ENCODE assay signal across 16 cellular contexts in genomic region chr5:132821791-132822190, GRCh38. TPM values are rescaled to one million over a fixed set of nuclear protein-coding genes. Genes with fewer than 3 reads are reported as not detected.
A peak's percentile ranks its signal among the peaks of the same experiment; 100 is the strongest.
DNase-seq lines count a peak whose midpoint lies in the region; FAIRE-seq and TF ChIP-seq lines count a peak whose summit lies in the region.
"Had no signal": no experiment of that assay in that cellular context is flagged by ENCODE, and none has a peak within 500 bp of the region (broad histone marks: within the 10 kb centered on the region; RNA-seq: fewer than 3 reads in every experiment).

No MANE protein-coding gene starts in this region.

- H3K36me3 ChIP-seq in endothelial cell of umbilical vein (ENCODE audit: control insufficient read depth in 2 of 2, extremely low read depth in 1 of 2, insufficient read depth in 2 of 2, low read length in 2 of 2), result peaks cover 2 to 4% of the 10 kb centered on the region in 2 experiments
- H3K36me3 ChIP-seq: brain microvascular endothelial cell, neural progenitor cell, WERI-Rb-1 had no signal

- H2AFZ ChIP-seq in endothelial cell of umbilical vein (ENCODE audit: low read depth, low read length), result no peak overlapping the region
- H2AFZ ChIP-seq: neural progenitor cell had no signal

- TF ChIP-seq POLR2A in endothelial cell of umbilical vein (IDR thresholded peaks at IDR 0.05; ENCODE audit: low read depth, low read length), result no peak

- H3K9me1 ChIP-seq in endothelial cell of umbilical vein (replicated peaks; ENCODE audit: control insufficient read depth, extremely low read depth, insufficient read depth, low read length), result no peaks in the 10 kb centered on the region

- intact Hi-C loops in endothelial cell of umbilical vein (cut with micrococcal nuclease), result loop anchor here (2.0 to 10.0 kb wide), 4 partner anchors 45 to 527 kb away; partner anchors contain the start of genes SEPTIN8 and SLC22A4

- H3K79me2 ChIP-seq in endothelial cell of umbilical vein (ENCODE audit: control insufficient read depth, insufficient read depth, low read length), result no peaks in the 10 kb centered on the region

- H3K4me2 ChIP-seq in endothelial cell of umbilical vein (ENCODE audit: insufficient read depth, low read length), result no peak overlapping the region
- H3K4me2 ChIP-seq: KMS-11, neural progenitor cell had no signal

- H3K9ac ChIP-seq in endothelial cell of umbilical vein (replicated peaks; ENCODE audit: extremely low read depth, insufficient read depth, low read length), result no peak overlapping the region
- H3K9ac ChIP-seq: KMS-11, neural progenitor cell had no signal

- peaks cover 6% of the 10 kb centered on the region for H3K4me1 ChIP-seq in endothelial cell of umbilical vein (ENCODE audit: control insufficient read depth, extremely low read depth, insufficient read depth, low read length)
- H3K4me1 ChIP-seq: neural progenitor cell had no signal

- no TSS peak for BruUV-seq in endothelial cell of umbilical vein (replicated peaks; lab: Mats Ljungman, UMichigan)

- DNase-seq in EH (ENCODE audit: low read depth), result peak; percentile 41
- DNase-seq in NCI-H2029 treated with DMSO at 0.1 percent for 48 hours (lab: John Stamatoyannopoulos, UW), result peak; percentile 66
- DNase-seq in endothelial cell of umbilical vein (ENCODE audit: low read depth, low spot score), result peak; percentile 41
- DNase-seq in midbrain (lab: John Stamatoyannopoulos, UW), result peak; percentile 68
- DNase-seq in GM10248 (ENCODE audit: extremely low spot score), result no peak
- no peak for DNase-seq in NCI-H2107 (lab: John Stamatoyannopoulos, UW)
- DNase-seq in NK-92 treated with Interleukin-12 subunit alpha and Interleukin-12 subunit beta, amount 100 ng/mL, for 24 hours (lab: John Stamatoyannopoulos, UW), result no peak
- DNase-seq in HT-29 (ENCODE audit: low spot score), result no peak
- DNase-seq: brain microvascular endothelial cell, H7, NCI-H510A, WERI-Rb-1 had no signal

- H3K9me3 ChIP-seq in endothelial cell of umbilical vein (replicated peaks; ENCODE audit: control insufficient read depth, insufficient read depth, low read length), result no peaks in the 10 kb centered on the region

- no peaks in the 10 kb centered on the region for H4K20me1 ChIP-seq in endothelial cell of umbilical vein (replicated peaks; ENCODE audit: control insufficient read depth, extremely low read depth, insufficient read depth, low read length)

- CTCF ChIA-PET in endothelial cell of umbilical vein (lab: Charles Lee), result interaction anchor here (1.0 to 5.9 kb wide), 4 partner anchors 12 to 295 kb away, joined by 3 to 179 read pairs (median 48); no protein-coding TSS in a partner anchor
- CTCF ChIA-PET in GM10248 (lab: Yijun Ruan, JAX), result interaction anchor here (1.5 to 9.3 kb wide), 16 partner anchors 10 to 434 kb away, joined by 3 to 98 read pairs (median 14); partner anchors contain the start of genes IRF1, SEPTIN8 and SHROOM1

- no peaks in the 10 kb centered on the region for H3K27me3 ChIP-seq in endothelial cell of umbilical vein (ENCODE audit: control insufficient read depth in 2 of 2, insufficient read depth in 2 of 2, low read length in 2 of 2)
- H3K27me3 ChIP-seq: brain microvascular endothelial cell had no signal

- POLR2A ChIA-PET in endothelial cell of umbilical vein (lab: Charles Lee) (no interaction called here), GM10248 (lab: Yijun Ruan, JAX) (no interaction called here)

- dilution Hi-C loops in endothelial cell of umbilical vein (cut with MboI; ENCODE audit: extremely low pct_ligation_motif_present, low sequenced_read_pairs), result no loop called here

- TF ChIP-seq CTCF in endothelial cell of umbilical vein (IDR thresholded peaks at IDR 0.05; ENCODE audit: extremely low read depth in 1 of 2, insufficient read depth in 1 of 2, low read depth in 1 of 2, low read length in 2 of 2), result no peak
- no peak for TF ChIP-seq CTCF in GM10248 (IDR thresholded peaks at IDR 0.05; ENCODE audit: control extremely low read depth, extremely low read depth, low read depth, missing control alignments)

- no peak overlapping the region for H3K27ac ChIP-seq in endothelial cell of umbilical vein (ENCODE audit: insufficient read depth, low read depth, low read length)
- H3K27ac ChIP-seq: brain microvascular endothelial cell, epithelial cell of prostate, KMS-11, neural progenitor cell, WERI-Rb-1 had no signal

- no peak overlapping the region for H3K4me3 ChIP-seq in endothelial cell of umbilical vein (replicated peaks in 1 of 3; ENCODE audit: insufficient read depth in 1 of 3, low read depth in 1 of 3, low read length in 3 of 3)
- H3K4me3 ChIP-seq: neural progenitor cell had no signal

- no peak for FAIRE-seq in endothelial cell of umbilical vein (lab: Jason Lieb, UNC)
- FAIRE-seq: keratinocyte had no signal

TF ChIP-seq in endothelial cell of umbilical vein, 7 proteins besides CTCF, POLR2A, EP300 and RAD21:
- TF ChIP-seq JUN (IDR thresholded peaks at IDR 0.05; ENCODE audit: borderline replicate concordance, insufficient read depth, insufficient read length, low read depth) (no peak), POLR2AphosphoS5 (IDR thresholded peaks at IDR 0.05; ENCODE audit: insufficient read depth, low read depth, low read length) (no peak), GATA2 (IDR thresholded peaks at IDR 0.05; ENCODE audit: insufficient read depth, insufficient read length, low read depth, low read length) (no peak), FOS (IDR thresholded peaks at IDR 0.05; ENCODE audit: borderline replicate concordance, insufficient read depth, low read length) (no peak), EZH2 (IDR thresholded peaks at IDR 0.05; ENCODE audit: borderline replicate concordance, low read depth, low read length, severe bottlenecking) (no peak), MYC (IDR thresholded peaks at IDR 0.05; ENCODE audit: low read depth, low read length) (no peak), MAX (IDR thresholded peaks at IDR 0.05; ENCODE audit: insufficient read depth, insufficient read length) (no peak)

RNA-seq across cellular contexts. Expression of gene SHROOM1, which starts 8.7 kb away (rescaled TPM):
- total RNA-seq in endothelial cell of umbilical vein, result 20.9 and 21.0 TPM in 2 replicates
- polyA plus RNA-seq in endothelial cell of umbilical vein, result 12.8 and 13.0 TPM in 2 replicates
- polyA plus RNA-seq in endothelial cell of umbilical vein (2011; cell fraction: cytosol; rRNA removed), result 8.3 and 9.0 TPM in 2 replicates
- 25.4 and 29.9 TPM in 2 replicates for polyA plus RNA-seq in endothelial cell of umbilical vein (2011; cell fraction: nucleus; rRNA removed)
- polyA plus RNA-seq in endothelial cell of umbilical vein (2012), result 6.9 and 11.5 TPM in 2 replicates
- polyA minus RNA-seq in endothelial cell of umbilical vein, result 5.3 and 6.6 TPM in 2 replicates
- polyA minus RNA-seq in endothelial cell of umbilical vein (2011; cell fraction: cytosol; rRNA and poly(A)+ RNA removed), result 5.3 TPM
- polyA minus RNA-seq in endothelial cell of umbilical vein (2011; cell fraction: nucleus; rRNA and poly(A)+ RNA removed), result 7.0 and 11.0 TPM in 2 replicates
- 48.0 and 61.2 TPM in 2 replicates for total RNA-seq in HT-29 (2014; rRNA removed; shearing (Covaris generic))

RNA-seq across cellular contexts. Expression of gene SOWAHA, which starts 8.7 kb away (rescaled TPM):
- not detected in 2 replicates for total RNA-seq in endothelial cell of umbilical vein
- polyA plus RNA-seq in endothelial cell of umbilical vein, result not detected in 2 replicates
- 0.01 TPM in 1 of 2 replicates, not detected in the other for polyA plus RNA-seq in endothelial cell of umbilical vein (2011; cell fraction: cytosol; rRNA removed)
- polyA plus RNA-seq in endothelial cell of umbilical vein (2011; cell fraction: nucleus; rRNA removed), result not detected in 2 replicates
- polyA plus RNA-seq in endothelial cell of umbilical vein (2012), result not detected in 2 replicates
- polyA minus RNA-seq in endothelial cell of umbilical vein, result not detected in 2 replicates
- not detected for polyA minus RNA-seq in endothelial cell of umbilical vein (2011; cell fraction: cytosol; rRNA and poly(A)+ RNA removed)
- not detected in 2 replicates for polyA minus RNA-seq in endothelial cell of umbilical vein (2011; cell fraction: nucleus; rRNA and poly(A)+ RNA removed)
- 2.9 and 4.6 TPM in 2 replicates for total RNA-seq in HT-29 (2014; rRNA removed; shearing (Covaris generic))
- polyA plus RNA-seq: keratinocyte had no signal

RNA-seq across cellular contexts. Expression of gene GDF9, which starts 44.5 kb away (rescaled TPM):
- 0.32 TPM in 1 of 2 replicates, not detected in the other for total RNA-seq in endothelial cell of umbilical vein
- polyA plus RNA-seq in endothelial cell of umbilical vein, result 0.07 and 0.24 TPM in 2 replicates
- 0.04 and 0.08 TPM in 2 replicates for polyA plus RNA-seq in endothelial cell of umbilical vein (2011; cell fraction: cytosol; rRNA removed)
- polyA plus RNA-seq in endothelial cell of umbilical vein (2011; cell fraction: nucleus; rRNA removed), result 0.14 and 0.45 TPM in 2 replicates
- polyA plus RNA-seq in endothelial cell of umbilical vein (2012), result 0.09 TPM in 1 of 2 replicates, not detected in the other
- 0.15 and 0.19 TPM in 2 replicates for polyA minus RNA-seq in endothelial cell of umbilical vein
- polyA minus RNA-seq in endothelial cell of umbilical vein (2011; cell fraction: cytosol; rRNA and poly(A)+ RNA removed), result not detected
- 1.4 and 1.8 TPM in 2 replicates for polyA minus RNA-seq in endothelial cell of umbilical vein (2011; cell fraction: nucleus; rRNA and poly(A)+ RNA removed)
- 0.05 and 0.26 TPM in 2 replicates for total RNA-seq in HT-29 (2014; rRNA removed; shearing (Covaris generic))

RNA-seq across cellular contexts. Expression of gene UQCRQ, which starts 44.7 kb away (rescaled TPM):
- 390 and 458 TPM in 2 replicates for total RNA-seq in endothelial cell of umbilical vein
- polyA plus RNA-seq in endothelial cell of umbilical vein, result 246 and 263 TPM in 2 replicates
- polyA plus RNA-seq in endothelial cell of umbilical vein (2011; cell fraction: cytosol; rRNA removed), result 280 and 312 TPM in 2 replicates
- 72.0 and 114 TPM in 2 replicates for polyA plus RNA-seq in endothelial cell of umbilical vein (2011; cell fraction: nucleus; rRNA removed)
- polyA plus RNA-seq in endothelial cell of umbilical vein (2012), result 329 and 394 TPM in 2 replicates
- 30.1 and 50.5 TPM in 2 replicates for polyA minus RNA-seq in endothelial cell of umbilical vein
- polyA minus RNA-seq in endothelial cell of umbilical vein (2011; cell fraction: cytosol; rRNA and poly(A)+ RNA removed), result 61.8 TPM
- polyA minus RNA-seq in endothelial cell of umbilical vein (2011; cell fraction: nucleus; rRNA and poly(A)+ RNA removed), result 16.8 and 20.5 TPM in 2 replicates
- total RNA-seq in HT-29 (2014; rRNA removed; shearing (Covaris generic)), result 227 and 266 TPM in 2 replicates

RNA-seq across cellular contexts. Expression of gene SEPTIN8, which starts 44.8 kb away (rescaled TPM):
- 77.2 and 82.1 TPM in 2 replicates for total RNA-seq in endothelial cell of umbilical vein
- 45.3 and 56.6 TPM in 2 replicates for polyA plus RNA-seq in endothelial cell of umbilical vein
- 56.2 and 59.9 TPM in 2 replicates for polyA plus RNA-seq in endothelial cell of umbilical vein (2011; cell fraction: cytosol; rRNA removed)
- polyA plus RNA-seq in endothelial cell of umbilical vein (2011; cell fraction: nucleus; rRNA removed), result 169 and 191 TPM in 2 replicates
- polyA plus RNA-seq in endothelial cell of umbilical vein (2012), result 64.5 and 64.8 TPM in 2 replicates
- polyA minus RNA-seq in endothelial cell of umbilical vein, result 74.2 and 83.0 TPM in 2 replicates
- 8.4 TPM for polyA minus RNA-seq in endothelial cell of umbilical vein (2011; cell fraction: cytosol; rRNA and poly(A)+ RNA removed)
- polyA minus RNA-seq in endothelial cell of umbilical vein (2011; cell fraction: nucleus; rRNA and poly(A)+ RNA removed), result 39.0 and 42.6 TPM in 2 replicates
- 37.7 and 49.8 TPM in 2 replicates for total RNA-seq in HT-29 (2014; rRNA removed; shearing (Covaris generic))

Comparison
In these comparisons a context has a peak if more than half of its experiments do, and no peak if none do; other contexts are left out.
1. DNase-seq: peak in EH (single experiment), NCI-H2029 treated with DMSO at 0.1 percent for 48 hours (single experiment), endothelial cell of umbilical vein (single experiment) and midbrain (single experiment); none in GM10248 (single experiment), NCI-H2107 (single experiment), NK-92 treated with Interleukin-12 subunit alpha and Interleukin-12 subunit beta, amount 100 ng/mL, for 24 hours (single experiment) and HT-29 (single experiment).